Comparison of ENCODE assay signal across 18 cellular contexts in genomic region chr1:17520041-17520440, GRCh38. TPM values are rescaled to one million over a fixed set of nuclear protein-coding genes. Genes with fewer than 3 reads are reported as not detected.
A peak's percentile ranks its signal among the peaks of the same experiment; 100 is the strongest.
DNase-seq lines count a peak whose midpoint lies in the region; ATAC-seq and TF ChIP-seq lines count a peak whose summit lies in the region.
"Had no signal": no experiment of that assay in that cellular context is flagged by ENCODE, and none has a peak within 500 bp of the region (broad histone marks: within the 10 kb centered on the region; RNA-seq: fewer than 3 reads in every experiment).

No MANE protein-coding gene starts in this region.

- H3K27ac ChIP-seq in stomach, result peak overlapping the region; percentile 31 to 80 (median 68)
- H3K27ac ChIP-seq: thyroid gland had no signal

- H3K9me3 Mint-ChIP-seq in WTC11, result no peaks in the 10 kb centered on the region
- H3K9me3 Mint-ChIP-seq: activated naive CD8-positive, alpha-beta T cell treated with anti-CD3 and anti-CD28 coated beads, Interleukin-2, amount 10 ng/mL, durations not matched to agents 7 days and 5 days had no signal

- TF ChIP-seq CTCF in WTC11 (IDR thresholded peaks at IDR 0.05), result no peak
- no peak for TF ChIP-seq CTCF in stomach (IDR thresholded peaks at IDR 0.05)

- no peaks in the 10 kb centered on the region for H3K36me3 Mint-ChIP-seq in WTC11
- H3K36me3 Mint-ChIP-seq: activated naive CD8-positive, alpha-beta T cell treated with anti-CD3 and anti-CD28 coated beads, Interleukin-2, amount 10 ng/mL, durations not matched to agents 7 days and 5 days had no signal

- no peak for TF ChIP-seq EP300 in stomach (IDR thresholded peaks at IDR 0.05)

- H3K4me1 Mint-ChIP-seq in WTC11, result peaks cover 49% of the 10 kb centered on the region
- H3K4me1 Mint-ChIP-seq: activated naive CD8-positive, alpha-beta T cell treated with anti-CD3 and anti-CD28 coated beads, Interleukin-2, amount 10 ng/mL, durations not matched to agents 7 days and 5 days; B cell had no signal

- peaks cover 0 to 24% (median 0%) of the 10 kb centered on the region in 3 donors for H3K27me3 ChIP-seq in stomach
- H3K27me3 ChIP-seq: thyroid gland had no signal

- POLR2A ChIA-PET in WTC11 (lab: Charles Lee), result no interaction called here

- no peaks in the 10 kb centered on the region for H3K36me3 ChIP-seq in stomach
- H3K36me3 ChIP-seq: thyroid gland had no signal

- intact Hi-C loops in stomach (cut with DNase I; ENCODE audit: low total_unique reads), result no loop called here

- no peaks in the 10 kb centered on the region for H3K9me3 ChIP-seq in stomach
- H3K9me3 ChIP-seq: thyroid gland had no signal

- H3K4me3 ChIP-seq in stomach, result peak overlapping the region in 2 of 4 donors; percentile 14 to 17
- H3K4me3 ChIP-seq: thyroid gland had no signal

- no peak overlapping the region for H3K4me3 Mint-ChIP-seq in WTC11
- H3K4me3 Mint-ChIP-seq: activated naive CD8-positive, alpha-beta T cell treated with anti-CD3 and anti-CD28 coated beads, Interleukin-2, amount 10 ng/mL, durations not matched to agents 7 days and 5 days; B cell had no signal

- H3K4me1 ChIP-seq in stomach, result peaks cover 11 to 37% (median 21%) of the 10 kb centered on the region in 4 donors

- no peak; the same call in 1 of the 2 replicates for ATAC-seq in WTC11
- ATAC-seq in GM18505 (IDR thresholded peaks at IDR 0.05; ENCODE audit: unreplicated experiment), result no peak
- no peak for ATAC-seq in GM21528 (IDR thresholded peaks at IDR 0.05; ENCODE audit: low FRiP score, unreplicated experiment)

- whole genome bisulfite sequencing in stomach, 5 donors, result 28 to 39% (median 38%) methylated on average over 12 of the region's 12 CpGs

- DNase-seq in HK-2 (ENCODE audit: unreplicated experiment) (peak; percentile 55), WTC11 (ENCODE audit: low spot score) (no peak), kidney tubule cell (ENCODE audit: low spot score) (peak; percentile 94), stomach (peak; percentile 88), SHP77 (lab: John Stamatoyannopoulos, UW) (no peak), NCI-H1417 treated with DMSO at 0.1 percent for 48 hours (lab: John Stamatoyannopoulos, UW) (no peak)
- DNase-seq: activated CD4-positive, alpha-beta T cell treated with anti-CD3 and anti-CD28 coated beads for 4 hours; activated naive CD8-positive, alpha-beta T cell treated with anti-CD3 and anti-CD28 coated beads, Interleukin-2, amount 10 ng/mL, durations not matched to agents 7 days and 5 days; cerebellar nuclear complex; DND-41; hippocampal formation; NCI-H1417; NCI-H446 treated with DMSO at 0.1 percent for 48 hours; stimulated activated CD4-positive, alpha-beta T cell treated with anti-CD3 and anti-CD28 coated beads, Interleukin-12 subunit alpha, Interleukin-12 subunit beta, amount 100 ng/mL, for 4 hours had no signal

- CTCF ChIA-PET in WTC11 (lab: Charles Lee), result interaction anchor here (1.1 to 3.7 kb wide), 5 partner anchors 10 to 87 kb away, joined by 3 to 19 read pairs (median 4); no protein-coding TSS in a partner anchor

- no peak for TF ChIP-seq POLR2A in stomach (IDR thresholded peaks at IDR 0.05)
- TF ChIP-seq POLR2A in GM18505 (IDR thresholded peaks at IDR 0.05; ENCODE audit: borderline replicate concordance, extremely low read depth, insufficient read depth, insufficient read length), result no peak

- H3K27me3 Mint-ChIP-seq in WTC11 (ENCODE audit: low read depth), result 0 out of 2 replicates have a peak, but pooled peaks cover under 1% of the 10 kb centered on the region

- H3K27ac Mint-ChIP-seq in WTC11, result peak overlapping the region; percentile 19; the same call in 1 of the 2 replicates
- H3K27ac Mint-ChIP-seq: activated naive CD8-positive, alpha-beta T cell treated with anti-CD3 and anti-CD28 coated beads, Interleukin-2, amount 10 ng/mL, durations not matched to agents 7 days and 5 days; B cell had no signal

TF ChIP-seq in WTC11, 78 proteins besides CTCF, POLR2A, EP300 and RAD21 (continues in another document):
- no peak for TF ChIP-seq HMGXB4 (CRISPR knock-in tag; IDR thresholded peaks at IDR 0.05)
- no peak for TF ChIP-seq USF2 (CRISPR knock-in tag; IDR thresholded peaks at IDR 0.05)
- TF ChIP-seq GRHL2 (CRISPR knock-in tag; IDR thresholded peaks at IDR 0.05; ENCODE audit: insufficient replicate concordance, severe bottlenecking), result no peak
- no peak for TF ChIP-seq ZNF416 (CRISPR knock-in tag; IDR thresholded peaks at IDR 0.05)
- no peak for TF ChIP-seq STAT6 (CRISPR knock-in tag; conservative IDR thresholded peaks at IDR 0.05; ENCODE audit: low read depth)
- TF ChIP-seq TP53 (CRISPR knock-in tag; IDR thresholded peaks at IDR 0.05), result no peak
- TF ChIP-seq SP1 (CRISPR knock-in tag; conservative IDR thresholded peaks at IDR 0.05), result no peak
- TF ChIP-seq AR (CRISPR knock-in tag; IDR thresholded peaks at IDR 0.05), result no peak
- no peak for TF ChIP-seq MYBL2 (CRISPR knock-in tag; IDR thresholded peaks at IDR 0.05)
- no peak for TF ChIP-seq GTF2I (CRISPR knock-in tag; conservative IDR thresholded peaks at IDR 0.05)

RNA-seq across cellular contexts. Expression of gene ARHGEF10L, which starts 19.5 kb away (rescaled TPM):
- total RNA-seq in WTC11 (2021), result 32.4 to 34.6 TPM (median 34.4 TPM) in 3 replicates
- total RNA-seq in stomach, result 100 to 1,000 TPM in 2 of 5 donors, 10 to 100 TPM in 3; 24.2 to 329 (median 75.4) TPM
- 10 to 100 TPM; 15.4 to 49.2 (median 22.5) TPM for polyA plus RNA-seq in stomach

Comparison
In these comparisons a context has a peak if more than half of its experiments do, and no peak if none do; other contexts are left out.
1. DNase-seq: peak in HK-2 (single experiment), kidney tubule cell (single experiment) and stomach (single experiment); none in WTC11 (single experiment), SHP77 (0 of 2) and NCI-H1417 treated with DMSO at 0.1 percent for 48 hours (single experiment).